Comparison of ENCODE assay signal across 8 cellular contexts in genomic region chr1:235127774-235128452, GRCh38. TPM values are rescaled to one million over a fixed set of nuclear protein-coding genes. Genes with fewer than 3 reads are reported as not detected.
DNase-seq lines count a peak whose midpoint lies in the region; ATAC-seq and TF ChIP-seq lines count a peak whose summit lies in the region.

No MANE protein-coding gene starts in this region.

- peaks cover 45 to 56% (median 53%) of the 10 kb centered on the region in 3 donors for H3K4me1 Mint-ChIP-seq in CD8-positive, alpha-beta memory T cell

- H3K4me2 ChIP-seq in mesenchymal stem cell (ENCODE audit: low read length, poor library complexity, severe bottlenecking) = peak overlapping the region; percentile 83

- H3K36me3 ChIP-seq in CD8-positive, alpha-beta memory T cell (ENCODE audit: insufficient read depth, low read length) = peaks cover 4% of the 10 kb centered on the region
- H3K36me3 ChIP-seq in mesenchymal stem cell (ENCODE audit: control insufficient read depth in 1 of 2, insufficient read depth in 2 of 2, low read depth in 1 of 2, low read length in 2 of 2) = peaks cover 20 to 34% of the 10 kb centered on the region in 2 experiments
- H3K36me3 ChIP-seq in uterus = no peaks in the 10 kb centered on the region

- peak overlapping the region; percentile 89 for H3K27ac ChIP-seq in CD8-positive, alpha-beta memory T cell (ENCODE audit: low read depth, low read length)
- H3K27ac ChIP-seq in cingulate gyrus (ENCODE audit: low read depth, low read length) (peak overlapping the region; percentile 86), mesenchymal stem cell (ENCODE audit: low read length, poor library complexity, severe bottlenecking) (peak overlapping the region; percentile 88), uterus (peak overlapping the region; percentile 76 to 82)

- under 1% methylated on average over 29 of the region's 33 CpGs for WGBS in mesenchymal stem cell

- in situ Hi-C loops in GM13976 (cut with MboI; ENCODE audit: low sequenced_read_pairs, unreplicated experiment) = no loop called here

- H3K9me3 ChIP-seq in CD8-positive, alpha-beta memory T cell (ENCODE audit: low read length) = no peaks in the 10 kb centered on the region
- H3K9me3 ChIP-seq in mesenchymal stem cell (ENCODE audit: control insufficient read depth, low read length) = no peaks in the 10 kb centered on the region
- H3K9me3 ChIP-seq in uterus = no peaks in the 10 kb centered on the region

- H3K18ac ChIP-seq in mesenchymal stem cell (ENCODE audit: low read depth in 1 of 2, low read length in 2 of 2) = peak overlapping the region; percentile 81 to 90

- peaks cover 48% of the 10 kb centered on the region for H3K4me1 ChIP-seq in CD8-positive, alpha-beta memory T cell (ENCODE audit: insufficient read depth, low read length)
- H3K4me1 ChIP-seq in mesenchymal stem cell (ENCODE audit: control insufficient read depth, insufficient read depth, low read depth, low read length) (peaks cover 3% of the 10 kb centered on the region), uterus (no peaks in the 10 kb centered on the region)

- no peak for TF ChIP-seq POLR2A in uterus (IDR thresholded peaks at IDR 0.05)

- intact Hi-C loops in uterus (cut with DNase I; ENCODE audit: low total_unique reads) = no loop called here

- H2BK120ac ChIP-seq in mesenchymal stem cell (ENCODE audit: low read depth, low read length) = peak overlapping the region; percentile 11

- TF ChIP-seq CTCF in uterus (IDR thresholded peaks at IDR 0.05) (no peak), GM13976 (IDR thresholded peaks at IDR 0.05; ENCODE audit: borderline replicate concordance, control extremely low read depth, extremely low read depth, insufficient read depth, missing control alignments) (no peak)

- H4K91ac ChIP-seq in mesenchymal stem cell (ENCODE audit: low read length) = peak overlapping the region; percentile 81

- peaks cover 0 to 47% (median 2%) of the 10 kb centered on the region in 3 donors for H3K36me3 Mint-ChIP-seq in CD8-positive, alpha-beta memory T cell

- peaks cover 1% of the 10 kb centered on the region for H3K79me1 ChIP-seq in mesenchymal stem cell (replicated peaks; ENCODE audit: low read length, poor library complexity, severe bottlenecking)

- peak overlapping the region in 1 of 2 experiments; percentile 96 for H3K23ac ChIP-seq in mesenchymal stem cell (ENCODE audit: low read length in 2 of 2)

- peak overlapping the region; percentile 98 for H3K4me3 ChIP-seq in CD8-positive, alpha-beta memory T cell (ENCODE audit: low read length)
- H3K4me3 ChIP-seq in mesenchymal stem cell (ENCODE audit: insufficient read depth in 1 of 2, low read depth in 1 of 2, low read length in 2 of 2) (peak overlapping the region; percentile 92 to 95), uterus (peak overlapping the region; percentile 89)

- H2BK12ac ChIP-seq in mesenchymal stem cell (ENCODE audit: low read length in 2 of 2) = no peak overlapping the region

- peak overlapping the region; percentile 99 for H3K9ac ChIP-seq in mesenchymal stem cell (ENCODE audit: low read length)

- H4K8ac ChIP-seq in mesenchymal stem cell (ENCODE audit: low read length) = peak overlapping the region; percentile 54

- no peaks in the 10 kb centered on the region for H3K27me3 ChIP-seq in CD8-positive, alpha-beta memory T cell (ENCODE audit: insufficient read depth, low read length, poor library complexity, severe bottlenecking)
- H3K27me3 ChIP-seq in mesenchymal stem cell (ENCODE audit: control insufficient read depth in 1 of 2, insufficient read depth in 1 of 2, low read length in 2 of 2) (no peaks in the 10 kb centered on the region), uterus (no peaks in the 10 kb centered on the region)

- H3K27ac Mint-ChIP-seq in CD8-positive, alpha-beta memory T cell = peak overlapping the region; percentile 94 to 99 (median 98)

- H3K4ac ChIP-seq in mesenchymal stem cell (ENCODE audit: low read depth in 1 of 2, low read length in 2 of 2) = peak overlapping the region; percentile 71 to 92

- POLR2A ChIA-PET in CD8-positive, alpha-beta memory T cell (lab: Charles Lee) = interaction anchor here (0.5 to 2.0 kb wide), 3 partner anchors 33 to 42 kb away, joined by 3 to 12 read pairs (median 8); partner anchors contain the start of gene RBM34

- H3K9me3 Mint-ChIP-seq in CD8-positive, alpha-beta memory T cell = no peaks in the 10 kb centered on the region

- CTCF ChIA-PET in CD8-positive, alpha-beta memory T cell (lab: Charles Lee) = interaction anchor here (2.5 kb wide), 1 partner anchor 23 kb away, joined by 10 read pairs; no protein-coding TSS in a partner anchor

- H3K4me3 Mint-ChIP-seq in CD8-positive, alpha-beta memory T cell = peak overlapping the region; percentile 93 to 99 (median 97)

- ATAC-seq in GM21515 (IDR thresholded peaks at IDR 0.05; ENCODE audit: unreplicated experiment) = no peak

- DNase-seq in CD8-positive, alpha-beta memory T cell = peak in 1 of 5 donors; percentile 5
- DNase-seq in OCI-M1 (lab: John Stamatoyannopoulos, UW) (peak; percentile 44), mesenchymal stem cell (peak; percentile 27), uterus (no peak), GM13976 (ENCODE audit: low spot score) (no peak), NCI-H1436 (lab: John Stamatoyannopoulos, UW) (no peak)

- peak overlapping the region in 1 of 2 experiments; percentile 86 for H3K14ac ChIP-seq in mesenchymal stem cell (ENCODE audit: low read length in 2 of 2)

- H2AFZ ChIP-seq in mesenchymal stem cell (ENCODE audit: low read depth, low read length) = no peak overlapping the region

- H3K27me3 Mint-ChIP-seq in CD8-positive, alpha-beta memory T cell = no peaks in the 10 kb centered on the region

- H2BK15ac ChIP-seq in mesenchymal stem cell (ENCODE audit: low read depth, poor library complexity, severe bottlenecking) = no peak overlapping the region

- H2AK5ac ChIP-seq in mesenchymal stem cell (ENCODE audit: low read length, severe bottlenecking) = peak overlapping the region; percentile 71

- peak overlapping the region; percentile 62 for H2BK5ac ChIP-seq in mesenchymal stem cell (ENCODE audit: low read depth, low read length, poor library complexity, severe bottlenecking)

RNA-seq across cellular contexts. Expression of gene TOMM20, which starts 0.7 kb away (rescaled TPM):
- total RNA-seq in CD8-positive, alpha-beta memory T cell = 100 to 1,000 TPM; 108 to 115 TPM
- 59.8 TPM for polyA plus RNA-seq in CD8-positive, alpha-beta memory T cell
- polyA plus RNA-seq in mesenchymal stem cell (2013, experiment 1 of 2) = 99.5 TPM
- polyA plus RNA-seq in mesenchymal stem cell (2013, experiment 2 of 2) = 104 TPM
- 100 to 1,000 TPM in 2 of 4 donors, 10 to 100 TPM in 2; 72.9 to 149 (median 110) TPM for total RNA-seq in uterus

RNA-seq across cellular contexts. Expression of gene RBM34, which starts 33.1 kb away (rescaled TPM):
- 100 to 1,000 TPM; 121 to 130 TPM for total RNA-seq in CD8-positive, alpha-beta memory T cell
- 78.6 TPM for polyA plus RNA-seq in CD8-positive, alpha-beta memory T cell
- 99.8 TPM for polyA plus RNA-seq in mesenchymal stem cell (2013, experiment 1 of 2)
- 93.1 TPM for polyA plus RNA-seq in mesenchymal stem cell (2013, experiment 2 of 2)
- total RNA-seq in uterus = 100 to 1,000 TPM in 1 of 4 donors, 10 to 100 TPM in 3; 36.7 to 107 (median 56.3) TPM

Comparison
In these comparisons a context has a peak if more than half of its experiments do, and no peak if none do; other contexts are left out.
1. DNase-seq: peak in OCI-M1 (single experiment) and mesenchymal stem cell (single experiment); none in uterus (0 of 2), GM13976 (single experiment) and NCI-H1436 (single experiment).
2. Peak in every context shown above with its lines, with median percentiles within 50 percentile points of each other: H3K27ac ChIP-seq and H3K4me3 ChIP-seq.